Comparison of ENCODE assay signal across 18 cellular contexts in genomic region chr22:21055564-21055834, GRCh38. TPM values are rescaled to one million over a fixed set of nuclear protein-coding genes. Genes with fewer than 3 reads are reported as not detected.
DNase-seq lines count a peak whose midpoint lies in the region; ATAC-seq and TF ChIP-seq lines count a peak whose summit lies in the region.
"Had no signal": no experiment of that assay in that cellular context is flagged by ENCODE, and none has a peak within 500 bp of the region (broad histone marks: within the 10 kb centered on the region; RNA-seq: fewer than 3 reads in every experiment).

No MANE protein-coding gene starts in this region.

- no peaks in the 10 kb centered on the region for H3K27me3 ChIP-seq in BLaER1
- H3K27me3 ChIP-seq in CD4-positive, alpha-beta memory T cell (ENCODE audit: insufficient read depth, low read length), result no peaks in the 10 kb centered on the region
- no peaks in the 10 kb centered on the region for H3K27me3 ChIP-seq in effector memory CD4-positive, alpha-beta T cell (replicated peaks; ENCODE audit: control insufficient read depth, insufficient read depth, low read length, poor library complexity, severe bottlenecking)
- H3K27me3 ChIP-seq in trophoblast cell (ENCODE audit: insufficient read depth, low read length), result no peaks in the 10 kb centered on the region
- H3K27me3 ChIP-seq: SJSA1 had no signal

- no peak overlapping the region for H3K18ac ChIP-seq in trophoblast cell (ENCODE audit: low read length)

- no peak for TF ChIP-seq CTCF in type B pancreatic cell (conservative IDR thresholded peaks at IDR 0.05)

- no peaks in the 10 kb centered on the region for H4K20me1 ChIP-seq in BLaER1

- no peak overlapping the region for H3K27ac ChIP-seq in BLaER1
- H3K27ac ChIP-seq in CD4-positive, alpha-beta memory T cell (ENCODE audit: low read depth, low read length), result no peak overlapping the region
- no peak overlapping the region for H3K27ac ChIP-seq in effector memory CD4-positive, alpha-beta T cell (ENCODE audit: insufficient read depth, low read length, poor library complexity, severe bottlenecking)
- H3K27ac ChIP-seq in trophoblast cell (ENCODE audit: low read depth, low read length), result no peak overlapping the region
- H3K27ac ChIP-seq: C4-2B, SJSA1 had no signal

- no peak overlapping the region for H2AFZ ChIP-seq in trophoblast cell (ENCODE audit: insufficient read depth, low read length, poor library complexity)

- H3K36me3 Mint-ChIP-seq in CD4-positive, alpha-beta memory T cell, result no peaks in the 10 kb centered on the region
- H3K36me3 Mint-ChIP-seq in T-cell (no peaks in the 10 kb centered on the region), type B pancreatic cell (no peaks in the 10 kb centered on the region)

- H3K4me1 Mint-ChIP-seq in CD4-positive, alpha-beta memory T cell, result peaks cover 11 to 17% (median 14%) of the 10 kb centered on the region in 4 donors
- H3K4me1 Mint-ChIP-seq in T-cell (peaks cover 19 to 26% (median 20%) of the 10 kb centered on the region in 3 donors), type B pancreatic cell (ENCODE audit: unreplicated experiment) (peaks cover 10% of the 10 kb centered on the region)

- H3K9me3 ChIP-seq in BLaER1 (no peaks in the 10 kb centered on the region), trophoblast cell (ENCODE audit: insufficient read depth, low read depth, low read length) (no peaks in the 10 kb centered on the region)
- H3K9me3 ChIP-seq in CD4-positive, alpha-beta memory T cell (ENCODE audit: control insufficient read depth in 1 of 2, low read length in 2 of 2), result no peaks in the 10 kb centered on the region
- H3K9me3 ChIP-seq in effector memory CD4-positive, alpha-beta T cell (ENCODE audit: control insufficient read depth, low read length), result no peaks in the 10 kb centered on the region
- H3K9me3 ChIP-seq: SJSA1 had no signal

- peak; percentile 21 to 40 (median 29) for ATAC-seq in T-cell (replicated peaks in 1 of 4)

- H2AK5ac ChIP-seq in trophoblast cell (ENCODE audit: low read length), result no peak overlapping the region

- H4K8ac ChIP-seq in trophoblast cell (ENCODE audit: low read depth, low read length), result no peak overlapping the region

- peaks cover 55% of the 10 kb centered on the region for H3K4me1 ChIP-seq in BLaER1
- H3K4me1 ChIP-seq in CD4-positive, alpha-beta memory T cell (ENCODE audit: insufficient read depth, low read length), result peaks cover 18% of the 10 kb centered on the region
- peaks cover 10% of the 10 kb centered on the region for H3K4me1 ChIP-seq in effector memory CD4-positive, alpha-beta T cell (ENCODE audit: control insufficient read depth, insufficient read depth, low read length, poor library complexity, severe bottlenecking)
- H3K4me1 ChIP-seq in trophoblast cell (ENCODE audit: control insufficient read depth in 1 of 2, insufficient read depth in 2 of 2, low read length in 2 of 2), result peaks cover 4 to 7% of the 10 kb centered on the region in 2 experiments
- H3K4me1 ChIP-seq: SJSA1 had no signal

- no peak overlapping the region for H2BK120ac ChIP-seq in trophoblast cell (ENCODE audit: insufficient read depth, low read length, poor library complexity)

- H4K91ac ChIP-seq in trophoblast cell (ENCODE audit: low read depth, low read length), result no peak overlapping the region

- H3K79me2 ChIP-seq in trophoblast cell (ENCODE audit: control insufficient read depth, insufficient read depth, low read length, poor library complexity), result no peaks in the 10 kb centered on the region

- peak overlapping the region in 4 of 8 donors; percentile 39 to 73 (median 65) for H3K4me3 Mint-ChIP-seq in CD4-positive, alpha-beta memory T cell
- peak overlapping the region; percentile 41 to 73 (median 59) for H3K4me3 Mint-ChIP-seq in T-cell
- H3K4me3 Mint-ChIP-seq in type B pancreatic cell, result no peak overlapping the region

- H3K14ac ChIP-seq in trophoblast cell (ENCODE audit: low read length), result no peak overlapping the region

- no peaks in the 10 kb centered on the region for H3K36me3 ChIP-seq in BLaER1
- no peaks in the 10 kb centered on the region for H3K36me3 ChIP-seq in CD4-positive, alpha-beta memory T cell (ENCODE audit: insufficient read depth, low read length)
- no peaks in the 10 kb centered on the region for H3K36me3 ChIP-seq in effector memory CD4-positive, alpha-beta T cell (ENCODE audit: control insufficient read depth, insufficient read depth, low read length)
- H3K36me3 ChIP-seq in trophoblast cell (ENCODE audit: control insufficient read depth in 1 of 2, insufficient read depth in 2 of 2, low read length in 2 of 2), result no peaks in the 10 kb centered on the region
- H3K36me3 ChIP-seq: SJSA1 had no signal

- H2BK5ac ChIP-seq in trophoblast cell (ENCODE audit: low read depth, low read length, poor library complexity), result no peak overlapping the region

- DNase-seq in CD4-positive, alpha-beta memory T cell, result no peak
- no peak for DNase-seq in T-cell
- DNase-seq in effector memory CD4-positive, alpha-beta T cell, result no peak
- no peak for DNase-seq in trophoblast cell
- DNase-seq in activated gamma-delta T cell treated with Interleukin-2 at 50 U/mL for 16 hours, result no peak
- DNase-seq in type B pancreatic cell (ENCODE audit: extremely low spot score, unreplicated experiment), result no peak
- DNase-seq: COR-L47, DMS153, KG1, NCI-H1092, NCI-H2107, NCI-H226, NCI-H526 treated with DMSO at 0.1 percent for 48 hours had no signal

- no peak overlapping the region for H3K4ac ChIP-seq in trophoblast cell (ENCODE audit: low read depth, low read length)

- H3K4me2 ChIP-seq in BLaER1, result peak overlapping the region; percentile 79
- H3K4me2 ChIP-seq in trophoblast cell (ENCODE audit: low read length), result no peak overlapping the region

- H3K23ac ChIP-seq in trophoblast cell (ENCODE audit: low read length), result no peak overlapping the region

- H3K9me3 Mint-ChIP-seq in CD4-positive, alpha-beta memory T cell, result no peaks in the 10 kb centered on the region
- no peaks in the 10 kb centered on the region for H3K9me3 Mint-ChIP-seq in T-cell
- no peaks in the 10 kb centered on the region for H3K9me3 Mint-ChIP-seq in type B pancreatic cell

- no CpG with 5 or more reads among the region's 4 CpGs for WGBS in trophoblast cell (ENCODE audit: extremely low coverage, insufficient coverage, insufficient read length)

- no peak overlapping the region for H4K12ac ChIP-seq in trophoblast cell (ENCODE audit: low read depth, low read length)

- H2BK12ac ChIP-seq in trophoblast cell (ENCODE audit: low read length), result no peak overlapping the region

- intact Hi-C loops in CD4-positive, alpha-beta memory T cell (cut with micrococcal nuclease), result no loop called here

- peaks cover 0 to 3% of the 10 kb centered on the region in 2 donors for H3K27me3 Mint-ChIP-seq in CD4-positive, alpha-beta memory T cell
- H3K27me3 Mint-ChIP-seq in T-cell (peaks cover 5% of the 10 kb centered on the region in 2 donors), type B pancreatic cell (no peaks in the 10 kb centered on the region)

- POLR2A ChIA-PET in CD4-positive, alpha-beta memory T cell (lab: Charles Lee; ENCODE audit: partially characterized antibody), result no interaction called here
- POLR2A ChIA-PET in T-cell (lab: Charles Lee), result no interaction called here

- H3K4me3 ChIP-seq in BLaER1 (0 out of 2 replicates have a peak overlapping the region, but pooled peaks have one; percentile 0), trophoblast cell (ENCODE audit: low read depth, low read length) (no peak overlapping the region)
- no peak overlapping the region for H3K4me3 ChIP-seq in CD4-positive, alpha-beta memory T cell (ENCODE audit: low read length in 2 of 2)
- H3K4me3 ChIP-seq in effector memory CD4-positive, alpha-beta T cell (ENCODE audit: insufficient read depth, low read depth, low read length, poor library complexity, severe bottlenecking), result peak overlapping the region; percentile 25
- H3K4me3 ChIP-seq: SJSA1 had no signal

- peak overlapping the region in 4 of 7 donors; percentile 10 to 80 (median 52) for H3K27ac Mint-ChIP-seq in CD4-positive, alpha-beta memory T cell
- no peak overlapping the region for H3K27ac Mint-ChIP-seq in T-cell
- no peak overlapping the region for H3K27ac Mint-ChIP-seq in type B pancreatic cell

- H3K9ac ChIP-seq in BLaER1 (no peak overlapping the region), trophoblast cell (ENCODE audit: low read length) (no peak overlapping the region)

- CTCF ChIA-PET in CD4-positive, alpha-beta memory T cell (lab: Charles Lee; ENCODE audit: partially characterized antibody), result no interaction called here
- CTCF ChIA-PET in T-cell (lab: Charles Lee), result interaction anchor here in 1 of 2 donors (0.5 kb wide), 2 partner anchors 11 to 69 kb away, joined by 3 to 6 read pairs; no protein-coding TSS in a partner anchor

- no peaks in the 10 kb centered on the region for H3K79me1 ChIP-seq in trophoblast cell (ENCODE audit: low read length)

RNA-seq across cellular contexts. Expression of gene LRRC74B, which starts 9.8 kb away (rescaled TPM):
- not detected for total RNA-seq in CD4-positive, alpha-beta memory T cell
- polyA plus RNA-seq in CD4-positive, alpha-beta memory T cell, result not detected
- under 1 TPM in 2 of 5 donors, not detected in 3; 0.16 to 0.25 TPM for total RNA-seq in T-cell
- 0.01 TPM in 1 of 2 replicates, not detected in the other for polyA plus RNA-seq in trophoblast cell (2013)
- total RNA-seq in type B pancreatic cell (ENCODE audit: low replicate concordance), result 0.65 TPM in 1 of 2 replicates, not detected in the other
- total RNA-seq: MCF 10A, SJSA1 had no signal
- polyA plus RNA-seq: AG04450 had no signal

RNA-seq across cellular contexts. Expression of gene SLC7A4, which starts 23.1 kb away (rescaled TPM):
- total RNA-seq in CD4-positive, alpha-beta memory T cell, result not detected
- under 1 TPM; 0.07 to 0.15 TPM for polyA plus RNA-seq in CD4-positive, alpha-beta memory T cell
- total RNA-seq in T-cell, result under 1 TPM in 3 of 5 donors, not detected in 2; 0.14 to 0.76 (median 0.41) TPM
- polyA plus RNA-seq in trophoblast cell (2013), result 9.1 and 11.2 TPM in 2 replicates
- total RNA-seq in type B pancreatic cell (ENCODE audit: low replicate concordance), result 3.3 and 6.7 TPM in 2 replicates
- total RNA-seq: MCF 10A, SJSA1 had no signal

RNA-seq across cellular contexts. Expression of gene P2RX6, which starts 40.5 kb away (rescaled TPM):
- total RNA-seq in CD4-positive, alpha-beta memory T cell, result 1 to 10 TPM; 1.1 to 1.2 TPM
- polyA plus RNA-seq in CD4-positive, alpha-beta memory T cell, result under 1 TPM in 1 of 2 donors, not detected in 1; 0.19 TPM
- total RNA-seq in T-cell (1 to 10 TPM in 3 of 5 donors, under 1 TPM in 2; 0.29 to 1.6 (median 1.0) TPM), type B pancreatic cell (ENCODE audit: low replicate concordance) (0.71 and 2.8 TPM in 2 replicates)
- polyA plus RNA-seq in trophoblast cell (2013), result 0.05 and 0.07 TPM in 2 replicates

RNA-seq across cellular contexts. Expression of gene THAP7, which starts 53.6 kb away (rescaled TPM):
- 10 to 100 TPM; 60.4 to 65.0 TPM for total RNA-seq in CD4-positive, alpha-beta memory T cell
- 10 to 100 TPM; 45.9 to 46.9 TPM for polyA plus RNA-seq in CD4-positive, alpha-beta memory T cell
- total RNA-seq in T-cell (10 to 100 TPM; 46.4 to 61.1 (median 56.8) TPM), type B pancreatic cell (ENCODE audit: low replicate concordance) (16.9 and 26.4 TPM in 2 replicates)
- polyA plus RNA-seq in trophoblast cell (2013), result 16.1 and 17.0 TPM in 2 replicates

Comparison
In these comparisons a context has a peak if more than half of its experiments do, and no peak if none do; other contexts are left out.
1. H3K4me3 ChIP-seq: peak in BLaER1 (single experiment) and effector memory CD4-positive, alpha-beta T cell (single experiment); none in CD4-positive, alpha-beta memory T cell (0 of 2) and trophoblast cell (single experiment).
2. H3K27ac Mint-ChIP-seq: peak in CD4-positive, alpha-beta memory T cell (4 of 7); none in T-cell (0 of 2) and type B pancreatic cell (single experiment).